1 cellular context compared by ENCODE assay signal in the genomic region with DNA sequence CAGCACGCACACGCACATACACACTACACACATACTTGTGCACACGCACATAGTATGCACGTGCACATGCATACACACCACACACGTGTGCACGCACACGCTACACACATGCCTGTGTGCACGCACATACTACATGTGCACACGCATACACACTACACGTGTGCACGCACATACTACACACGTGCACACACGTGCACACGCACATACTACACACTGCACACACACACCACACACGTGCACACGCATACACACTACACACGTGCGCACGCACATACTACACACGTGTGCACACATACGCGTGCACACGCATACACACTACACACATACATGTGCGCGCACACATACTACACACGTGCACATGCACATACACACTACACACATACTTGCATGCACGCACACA.
A peak's percentile ranks its signal among the peaks of the same experiment; 100 is the strongest.
TF ChIP-seq lines count a peak whose summit lies in the region.

No MANE protein-coding gene starts in this region.

TF ChIP-seq in K562, 482 proteins besides CTCF, POLR2A, EP300 and RAD21:
- TF ChIP-seq, protein P1, sequence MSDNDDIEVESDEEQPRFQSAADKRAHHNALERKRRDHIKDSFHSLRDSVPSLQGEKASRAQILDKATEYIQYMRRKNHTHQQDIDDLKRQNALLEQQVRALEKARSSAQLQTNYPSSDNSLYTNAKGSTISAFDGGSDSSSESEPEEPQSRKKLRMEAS (CRISPR knock-in tag; IDR thresholded peaks at IDR 0.05): peak; percentile 49; the same call in 1 of the 2 replicates
- TF ChIP-seq PHF20 (IDR thresholded peaks at IDR 0.05; ENCODE audit: partially characterized antibody) (peak; percentile 97), HDAC6 (IDR thresholded peaks at IDR 0.05; ENCODE audit: low read depth, low read length) (no peak), ARHGAP35 (IDR thresholded peaks at IDR 0.05; ENCODE audit: partially characterized antibody) (peak; percentile 27), EZH2 (IDR thresholded peaks at IDR 0.05; ENCODE audit: borderline replicate concordance, low read depth, low read length) (no peak), CGGBP1 (CRISPR knock-in tag; IDR thresholded peaks at IDR 0.05) (no peak), SUPT5H (IDR thresholded peaks at IDR 0.05) (peak; percentile 39; the same call in 1 of the 2 replicates), KDM1A (IDR thresholded peaks at IDR 0.05) (peak in 1 of 2 experiments; percentile 71; a peak in 1 of 4 replicates), DPF2 (IDR thresholded peaks at IDR 0.05) (no peak), NFRKB (IDR thresholded peaks at IDR 0.05; ENCODE audit: low read depth) (peak; percentile 91)
- TF ChIP-seq, protein P2, sequence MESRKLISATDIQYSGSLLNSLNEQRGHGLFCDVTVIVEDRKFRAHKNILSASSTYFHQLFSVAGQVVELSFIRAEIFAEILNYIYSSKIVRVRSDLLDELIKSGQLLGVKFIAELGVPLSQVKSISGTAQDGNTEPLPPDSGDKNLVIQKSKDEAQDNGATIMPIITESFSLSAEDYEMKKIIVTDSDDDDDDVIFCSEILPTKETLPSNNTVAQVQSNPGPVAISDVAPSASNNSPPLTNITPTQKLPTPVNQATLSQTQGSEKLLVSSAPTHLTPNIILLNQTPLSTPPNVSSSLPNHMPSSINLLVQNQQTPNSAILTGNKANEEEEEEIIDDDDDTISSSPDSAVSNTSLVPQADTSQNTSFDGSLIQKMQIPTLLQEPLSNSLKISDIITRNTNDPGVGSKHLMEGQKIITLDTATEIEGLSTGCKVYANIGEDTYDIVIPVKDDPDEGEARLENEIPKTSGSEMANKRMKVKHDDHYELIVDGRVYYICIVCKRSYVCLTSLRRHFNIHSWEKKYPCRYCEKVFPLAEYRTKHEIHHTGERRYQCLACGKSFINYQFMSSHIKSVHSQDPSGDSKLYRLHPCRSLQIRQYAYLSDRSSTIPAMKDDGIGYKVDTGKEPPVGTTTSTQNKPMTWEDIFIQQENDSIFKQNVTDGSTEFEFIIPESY (CRISPR knock-in tag; IDR thresholded peaks at IDR 0.05): peak; percentile 74
TF ChIP-seq in K562: peak in this region for 7.
